ENCODE assay signal across 25 cellular contexts in the genomic region with DNA sequence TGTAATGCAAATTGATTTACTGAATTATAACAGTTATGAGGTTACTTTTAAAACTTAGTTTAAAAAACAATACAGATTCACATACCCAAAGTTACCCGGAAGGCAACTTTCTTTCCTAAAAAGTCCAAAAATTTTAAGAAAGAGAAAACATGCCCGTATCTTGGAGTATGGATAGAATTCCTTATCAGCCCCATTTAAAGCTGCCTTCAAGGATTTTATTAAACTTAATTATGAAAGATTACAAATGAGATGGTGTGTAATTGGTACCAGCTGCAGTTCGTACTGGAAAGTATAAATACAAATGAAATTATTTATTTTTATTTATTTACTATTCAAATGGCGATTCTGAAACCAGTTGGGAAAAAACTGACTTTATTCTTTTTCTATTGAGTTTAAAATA. TPM values are rescaled to one million over a fixed set of nuclear protein-coding genes. Genes with fewer than 3 reads are reported as not detected.
DNase-seq lines count a peak whose midpoint lies in the region; ATAC-seq and TF ChIP-seq lines count a peak whose summit lies in the region.
"Had no signal": no experiment of that assay in that cellular context is flagged by ENCODE, and none has a peak within 500 bp of the region (broad histone marks: within the 10 kb centered on the region; RNA-seq: fewer than 3 reads in every experiment).

No MANE protein-coding gene starts in this region.

- 56% methylated on average over 4 of the region's 4 CpGs for WGBS in SK-N-SH (ENCODE audit: low lambda C conversion rate)

- TF ChIP-seq EP300 in SK-N-SH (IDR thresholded peaks at IDR 0.05; ENCODE audit: borderline replicate concordance in 1 of 2, low read depth in 1 of 2, low read length in 1 of 2): peak in 1 of 2 experiments; percentile 26; a peak in 1 of 4 replicates

- H3K9me2 ChIP-seq in SK-N-SH: no peaks in the 10 kb centered on the region

- H2AFZ ChIP-seq in SK-N-SH (ENCODE audit: low read depth): no peak overlapping the region

- peaks cover 7 to 67% of the 10 kb centered on the region in 2 donors for H3K36me3 Mint-ChIP-seq in activated T-cell treated with anti-CD3 and anti-CD28 coated beads, Interleukin-2, amount 50 U/mL, for 72 hours (ENCODE audit: insufficient read depth in 2 of 2)
- peaks cover 15% of the 10 kb centered on the region for H3K36me3 Mint-ChIP-seq in central memory CD8-positive, alpha-beta T cell (ENCODE audit: insufficient read depth)

- no peak for ATAC-seq in activated T-cell treated with anti-CD3 and anti-CD28 coated beads, Interleukin-2, amount 50 U/mL, for 72 hours (replicated peaks in 1 of 2)
- no peak for ATAC-seq in central memory CD8-positive, alpha-beta T cell (replicated peaks; ENCODE audit: extremely low read depth, poor library complexity, severe bottlenecking)
- no peak for ATAC-seq in HG02623 (IDR thresholded peaks at IDR 0.05; ENCODE audit: unreplicated experiment)
- ATAC-seq: A549; CD8-positive, alpha-beta T cell; GM12878 had no signal

- peaks cover 88% of the 10 kb centered on the region for H3K4me1 Mint-ChIP-seq in activated T-cell treated with anti-CD3 and anti-CD28 coated beads, Interleukin-2, amount 50 U/mL, for 72 hours (ENCODE audit: low read depth)
- peaks cover 7% of the 10 kb centered on the region for H3K4me1 Mint-ChIP-seq in central memory CD8-positive, alpha-beta T cell
- H3K4me1 Mint-ChIP-seq: B cell had no signal

- H3K4me1 ChIP-seq in SK-N-SH (ENCODE audit: control insufficient read depth in 1 of 2, insufficient read depth in 2 of 2, low read depth in 1 of 2, low read length in 1 of 2): peaks cover 0 to 16% of the 10 kb centered on the region in 2 experiments; a peak in 2 of 4 replicates
- H3K4me1 ChIP-seq: A549 had no signal

- no peaks in the 10 kb centered on the region for H3K27me3 ChIP-seq in SK-N-SH (ENCODE audit: insufficient read depth)
- H3K27me3 ChIP-seq: BLaER1 treated with 17β-estradiol and CSF1 and Interleukin-3, amounts not matched to agents 10 nM and 100 nM had no signal

- no peaks in the 10 kb centered on the region for H3K9me3 Mint-ChIP-seq in activated T-cell treated with anti-CD3 and anti-CD28 coated beads, Interleukin-2, amount 50 U/mL, for 72 hours
- H3K9me3 Mint-ChIP-seq in central memory CD8-positive, alpha-beta T cell: no peaks in the 10 kb centered on the region
- H3K9me3 Mint-ChIP-seq: CD4-positive, alpha-beta T cell; CD8-positive, alpha-beta T cell had no signal

- no peak for TF ChIP-seq RAD21 in SK-N-SH (IDR thresholded peaks at IDR 0.05; ENCODE audit: low read length)

- H3K27ac Mint-ChIP-seq in activated T-cell treated with anti-CD3 and anti-CD28 coated beads, Interleukin-2, amount 50 U/mL, for 72 hours: peak overlapping the region; percentile 60
- H3K27ac Mint-ChIP-seq in central memory CD8-positive, alpha-beta T cell (ENCODE audit: low read depth): peak overlapping the region; percentile 46
- H3K27ac Mint-ChIP-seq: B cell had no signal

- H3K36me3 ChIP-seq in SK-N-SH (replicated peaks in 1 of 2; ENCODE audit: control insufficient read depth in 1 of 2, insufficient read depth in 2 of 2, low read length in 1 of 2): peaks cover 4 to 7% of the 10 kb centered on the region in 2 experiments

- no peak overlapping the region for H3K4me2 ChIP-seq in SK-N-SH
- H3K4me2 ChIP-seq: A549; BLaER1 treated with 17β-estradiol and CSF1 and Interleukin-3, amounts not matched to agents 10 nM and 100 nM had no signal

- no peak for TF ChIP-seq CTCF in SK-N-SH (IDR thresholded peaks at IDR 0.05)

- no peaks in the 10 kb centered on the region for H3K79me2 ChIP-seq in SK-N-SH (ENCODE audit: insufficient read depth)

- POLR2A ChIA-PET in SK-N-SH (lab: Yijun Ruan, JAX): no interaction called here

- DNase-seq in activated T-cell treated with anti-CD3 and anti-CD28 coated beads, Interleukin-2, amount 50 U/mL, for 72 hours: no peak
- DNase-seq in activated T-cell treated with anti-CD3 and anti-CD28 coated beads, Interleukin-2, amount 50 U/mL, for 1 hour: no peak
- DNase-seq in SK-N-SH (no peak), SW 1271 (lab: John Stamatoyannopoulos, UW) (no peak)
- DNase-seq in central memory CD8-positive, alpha-beta T cell (ENCODE audit: low spot score in 2 of 2): no peak
- no peak for DNase-seq in stimulated activated CD4-positive, alpha-beta T cell treated with anti-CD3 and anti-CD28 coated beads, Interleukin-4, amount 100 ng/mL, for 24 hours
- DNase-seq: AML-193; Caco-2; Calu3; CD4-positive, alpha-beta T cell; CD8-positive, alpha-beta T cell; DMS153; DMS53; DMS79; DND-41; EL; GDM1 had no signal

- no peaks in the 10 kb centered on the region for H3K27me3 Mint-ChIP-seq in activated T-cell treated with anti-CD3 and anti-CD28 coated beads, Interleukin-2, amount 50 U/mL, for 72 hours (ENCODE audit: low read depth)
- H3K27me3 Mint-ChIP-seq in central memory CD8-positive, alpha-beta T cell: no peaks in the 10 kb centered on the region
- H3K27me3 Mint-ChIP-seq: B cell; CD4-positive, alpha-beta T cell had no signal

- H3K4me3 Mint-ChIP-seq in activated T-cell treated with anti-CD3 and anti-CD28 coated beads, Interleukin-2, amount 50 U/mL, for 72 hours: no peak overlapping the region
- no peak overlapping the region for H3K4me3 Mint-ChIP-seq in central memory CD8-positive, alpha-beta T cell
- H3K4me3 Mint-ChIP-seq: B cell; CD4-positive, alpha-beta T cell had no signal

- H3K27ac ChIP-seq in SK-N-SH (ENCODE audit: low read depth in 2 of 2, low read length in 1 of 2): no peak overlapping the region
- H3K27ac ChIP-seq: 22Rv1, A549, C4-2B had no signal

- no peak overlapping the region for H3K4me3 ChIP-seq in SK-N-SH (ENCODE audit: low read depth in 2 of 2, low read length in 1 of 2)
- H3K4me3 ChIP-seq: A549; BLaER1 treated with 17β-estradiol and CSF1 and Interleukin-3, amounts not matched to agents 10 nM and 100 nM; GM12878 had no signal

- H3F3A ChIP-seq in SK-N-SH (replicated peaks; ENCODE audit: insufficient read depth): peaks cover 2% of the 10 kb centered on the region

- no peak overlapping the region for H3K9ac ChIP-seq in SK-N-SH
- H3K9ac ChIP-seq: BLaER1 treated with 17β-estradiol and CSF1 and Interleukin-3, amounts not matched to agents 10 nM and 100 nM had no signal

- H4K20me1 ChIP-seq in SK-N-SH (ENCODE audit: insufficient read depth): no peaks in the 10 kb centered on the region

- no peaks in the 10 kb centered on the region for H3K9me3 ChIP-seq in SK-N-SH
- H3K9me3 ChIP-seq: A549; BLaER1 treated with 17β-estradiol and CSF1 and Interleukin-3, amounts not matched to agents 10 nM and 100 nM; Caco-2 had no signal

- CTCF ChIA-PET in SK-N-SH (lab: Yijun Ruan, JAX): interaction anchor here (0.6 to 1.8 kb wide), 4 partner anchors 10 to 23 kb away, joined by 3 to 4 read pairs (median 3); no protein-coding TSS in a partner anchor

TF ChIP-seq in SK-N-SH, 30 proteins besides CTCF, POLR2A, EP300 and RAD21:
- TF ChIP-seq GATA2 (CRISPR knock-in tag; IDR thresholded peaks at IDR 0.05) (0 out of 2 replicates have a peak, but pooled peaks have one; percentile 17), RCOR1 (IDR thresholded peaks at IDR 0.05; ENCODE audit: low read length) (0 out of 2 replicates have a peak, but pooled peaks have one; percentile 26), CHD2 (IDR thresholded peaks at IDR 0.05; ENCODE audit: low read length, partially characterized antibody) (peak; percentile 11), MXI1 (IDR thresholded peaks at IDR 0.05; ENCODE audit: low read depth, low read length) (no peak)

RNA-seq across cellular contexts. Expression of a gene that starts 39.4 kb away (rescaled TPM):
- 100 to 1,000 TPM; 716 to 962 TPM for total RNA-seq in activated T-cell treated with anti-CD3 and anti-CD28 coated beads, Interleukin-2, amount 50 U/mL, for 72 hours
- polyA plus RNA-seq in SK-N-SH (2012; rRNA removed): 8.5 and 12.6 TPM in 2 replicates
- polyA plus RNA-seq in SK-N-SH (2012; cell fraction: cytosol; rRNA removed): 8.1 and 9.4 TPM in 2 replicates
- polyA plus RNA-seq in SK-N-SH (2012; cell fraction: nucleus; rRNA removed): 20.8 and 20.9 TPM in 2 replicates
- total RNA-seq: G401 had no signal
